Comparison of ENCODE assay signal across 1 cellular context in genomic region chr17:77644981-77645380, GRCh38.
TF ChIP-seq lines count a peak whose summit lies in the region.

No MANE protein-coding gene starts in this region.

TF ChIP-seq in K562, 482 proteins besides CTCF, POLR2A, EP300 and RAD21 (continued from another document):
- TF ChIP-seq PRDM10 (IDR thresholded peaks at IDR 0.05; ENCODE audit: partially characterized antibody): no peak
- TF ChIP-seq, protein P1, sequence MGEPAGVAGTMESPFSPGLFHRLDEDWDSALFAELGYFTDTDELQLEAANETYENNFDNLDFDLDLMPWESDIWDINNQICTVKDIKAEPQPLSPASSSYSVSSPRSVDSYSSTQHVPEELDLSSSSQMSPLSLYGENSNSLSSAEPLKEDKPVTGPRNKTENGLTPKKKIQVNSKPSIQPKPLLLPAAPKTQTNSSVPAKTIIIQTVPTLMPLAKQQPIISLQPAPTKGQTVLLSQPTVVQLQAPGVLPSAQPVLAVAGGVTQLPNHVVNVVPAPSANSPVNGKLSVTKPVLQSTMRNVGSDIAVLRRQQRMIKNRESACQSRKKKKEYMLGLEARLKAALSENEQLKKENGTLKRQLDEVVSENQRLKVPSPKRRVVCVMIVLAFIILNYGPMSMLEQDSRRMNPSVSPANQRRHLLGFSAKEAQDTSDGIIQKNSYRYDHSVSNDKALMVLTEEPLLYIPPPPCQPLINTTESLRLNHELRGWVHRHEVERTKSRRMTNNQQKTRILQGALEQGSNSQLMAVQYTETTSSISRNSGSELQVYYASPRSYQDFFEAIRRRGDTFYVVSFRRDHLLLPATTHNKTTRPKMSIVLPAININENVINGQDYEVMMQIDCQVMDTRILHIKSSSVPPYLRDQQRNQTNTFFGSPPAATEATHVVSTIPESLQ (CRISPR knock-in tag; IDR thresholded peaks at IDR 0.05): no peak
- TF ChIP-seq HLTF (IDR thresholded peaks at IDR 0.05): no peak
- no peak for TF ChIP-seq U2AF1 (optimal IDR thresholded peaks at IDR 0.05; ENCODE audit: low read depth, low read length)
- no peak for TF ChIP-seq HOXB6 (CRISPR knock-in tag; IDR thresholded peaks at IDR 0.05; ENCODE audit: borderline replicate concordance)
- TF ChIP-seq SPI1 (IDR thresholded peaks at IDR 0.05; ENCODE audit: borderline replicate concordance, low read depth, low read length): no peak
- TF ChIP-seq FOXK2 (conservative IDR thresholded peaks at IDR 0.05 in 1 of 2, IDR thresholded peaks at IDR 0.05 in 1 of 2; ENCODE audit: low read depth in 2 of 2): no peak
TF ChIP-seq in K562: peak in this region for 0.
